Comparison of ENCODE assay signal across 23 cellular contexts in the genomic region with DNA sequence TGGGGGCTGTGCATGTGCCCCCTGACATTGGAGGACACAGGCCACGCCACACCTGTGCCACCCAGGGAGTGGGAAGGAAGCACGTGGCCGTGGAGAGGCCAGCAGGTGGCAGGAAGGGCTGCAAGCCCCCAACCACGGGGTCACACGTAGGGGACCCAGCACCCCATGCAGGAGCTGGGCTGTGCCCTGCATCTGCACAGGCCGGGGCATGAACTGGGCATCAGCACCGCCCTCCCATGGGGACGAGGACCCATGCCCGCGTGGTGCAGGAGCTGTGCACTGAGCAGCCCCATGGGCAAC. TPM values are rescaled to one million over a fixed set of nuclear protein-coding genes. Genes with fewer than 3 reads are reported as not detected.
A peak's percentile ranks its signal among the peaks of the same experiment; 100 is the strongest.
DNase-seq lines count a peak whose midpoint lies in the region; ATAC-seq, FAIRE-seq and TF ChIP-seq lines count a peak whose summit lies in the region.
"Had no signal": no experiment of that assay in that cellular context is flagged by ENCODE, and none has a peak within 500 bp of the region (broad histone marks: within the 10 kb centered on the region; RNA-seq: fewer than 3 reads in every experiment).

No MANE protein-coding gene starts in this region.

- no peak overlapping the region for H3K27ac Mint-ChIP-seq in stimulated activated memory B cell treated with anti-CD40 and anti-IgM and Interleukin-4, amounts not matched to agents 10 μg/mL and 1 μg/mL and 100 μg/mL, for 72 hours
- H3K27ac Mint-ChIP-seq in activated T-helper 2 cell treated with anti-CD3 and anti-CD28 coated beads, Interferon-gamma antibody, Interleukin-2, Interleukin-4, amounts not matched to agents 10 μg/mL and 5 μg/mL and 100 μg/mL, durations not matched to agents 14 hours and 24 hours and 36 hours: no peak overlapping the region
- H3K27ac Mint-ChIP-seq: CD4-positive, alpha-beta T cell; CD8-positive, alpha-beta T cell had no signal

- no peaks in the 10 kb centered on the region for H4K20me1 ChIP-seq in BLaER1
- H4K20me1 ChIP-seq in HepG2 (ENCODE audit: insufficient read depth, low read length): no peaks in the 10 kb centered on the region

- no peaks in the 10 kb centered on the region for H3K9me3 Mint-ChIP-seq in stimulated activated memory B cell treated with anti-CD40 and anti-IgM and Interleukin-4, amounts not matched to agents 10 μg/mL and 1 μg/mL and 100 μg/mL, for 72 hours
- no peaks in the 10 kb centered on the region for H3K9me3 Mint-ChIP-seq in activated T-helper 2 cell treated with anti-CD3 and anti-CD28 coated beads, Interferon-gamma antibody, Interleukin-2, Interleukin-4, amounts not matched to agents 10 μg/mL and 5 μg/mL and 100 μg/mL, durations not matched to agents 14 hours and 24 hours and 36 hours
- H3K9me3 Mint-ChIP-seq: CD4-positive, alpha-beta T cell; CD8-positive, alpha-beta T cell had no signal

- H3K4me1 Mint-ChIP-seq in stimulated activated memory B cell treated with anti-CD40 and anti-IgM and Interleukin-4, amounts not matched to agents 10 μg/mL and 1 μg/mL and 100 μg/mL, for 72 hours: peaks cover 22% of the 10 kb centered on the region
- H3K4me1 Mint-ChIP-seq in activated T-helper 2 cell treated with anti-CD3 and anti-CD28 coated beads, Interferon-gamma antibody, Interleukin-2, Interleukin-4, amounts not matched to agents 10 μg/mL and 5 μg/mL and 100 μg/mL, durations not matched to agents 14 hours and 24 hours and 36 hours (ENCODE audit: low read depth): no peaks in the 10 kb centered on the region

- H3K9ac ChIP-seq in BLaER1 (no peak overlapping the region), HepG2 (ENCODE audit: insufficient read depth, low read depth, low read length) (no peak overlapping the region)
- H3K9ac ChIP-seq: BLaER1 treated with 17β-estradiol and CSF1 and Interleukin-3, amounts not matched to agents 10 nM and 100 nM had no signal

- H3K79me2 ChIP-seq in HepG2 (ENCODE audit: insufficient read depth, low read length): no peaks in the 10 kb centered on the region

- no peaks in the 10 kb centered on the region for H3K9me3 ChIP-seq in BLaER1
- no peaks in the 10 kb centered on the region for H3K9me3 ChIP-seq in HepG2 (ENCODE audit: low read length)
- H3K9me3 ChIP-seq: A549; BE2C; BLaER1 treated with 17β-estradiol and CSF1 and Interleukin-3, amounts not matched to agents 10 nM and 100 nM; Caco-2 had no signal

- ATAC-seq in HepG2: no peak
- ATAC-seq in sciatic nerve: peak; percentile 13
- peak; percentile 28 for ATAC-seq in stimulated activated memory B cell treated with anti-CD40 and anti-IgM and Interleukin-4, amounts not matched to agents 10 μg/mL and 1 μg/mL and 100 μg/mL, for 72 hours
- ATAC-seq: CD8-positive, alpha-beta T cell had no signal

- no peak overlapping the region for H3K4me3 ChIP-seq in BLaER1
- no peak overlapping the region for H3K4me3 ChIP-seq in HepG2 (replicated peaks in 1 of 3; ENCODE audit: insufficient read depth in 1 of 3, low read depth in 2 of 3, low read length in 3 of 3)
- H3K4me3 ChIP-seq: A549; BLaER1 treated with 17β-estradiol and CSF1 and Interleukin-3, amounts not matched to agents 10 nM and 100 nM had no signal

- no peak for DNase-seq in HepG2 (ENCODE audit: low spot score)
- DNase-seq in sciatic nerve (ENCODE audit: low spot score): no peak
- no peak for DNase-seq in NCI-H2196 (lab: John Stamatoyannopoulos, UW; ENCODE audit: unreplicated experiment)
- no peak for DNase-seq in activated T-helper 2 cell treated with anti-CD3 and anti-CD28 coated beads, Interferon-gamma antibody, Interleukin-2, Interleukin-4, amounts not matched to agents 10 μg/mL and 5 μg/mL and 100 μg/mL, durations not matched to agents 14 hours and 24 hours and 36 hours (ENCODE audit: low spot score)
- DNase-seq in AML-193 (lab: John Stamatoyannopoulos, UW): no peak
- DNase-seq in activated CD8-positive, alpha-beta memory T cell treated with anti-CD3 and anti-CD28 coated beads, Interleukin-2, amount 50 U/mL, for 48 hours: no peak
- DNase-seq: BE2C; Caco-2; Calu3; CD4-positive, alpha-beta T cell; CD8-positive, alpha-beta T cell; DMS79 treated with DMSO at 0.1 percent for 48 hours; GF-D8 had no signal

- TF ChIP-seq EP300 in HepG2 (IDR thresholded peaks at IDR 0.05; ENCODE audit: low read depth in 2 of 2, low read length in 2 of 2): no peak
- TF ChIP-seq EP300 in HepG2 (CRISPR knock-in tag; IDR thresholded peaks at IDR 0.05; ENCODE audit: borderline replicate concordance): no peak

- no peak overlapping the region for H3K27ac ChIP-seq in BLaER1
- no peak overlapping the region for H3K27ac ChIP-seq in HepG2 (ENCODE audit: extremely low read length, insufficient read depth, low read length)
- H3K27ac ChIP-seq: 22Rv1; A549; BLaER1 treated with 17β-estradiol and CSF1 and Interleukin-3, amounts not matched to agents 10 nM and 100 nM; C4-2B had no signal

- H3K4me1 ChIP-seq in BLaER1: peaks cover 9% of the 10 kb centered on the region
- H3K4me1 ChIP-seq in HepG2 (ENCODE audit: insufficient read depth, low read length): no peaks in the 10 kb centered on the region
- H3K4me1 ChIP-seq: A549, BE2C, Caco-2 had no signal

- no CpG with 5 or more reads among the region's 10 CpGs for WGBS in HepG2 (ENCODE audit: low lambda C conversion rate)

- FAIRE-seq in HepG2 (lab: Jason Lieb, UNC): no peak
- FAIRE-seq: A549, D721Med, G401.6, GM12891, GM19239 had no signal

- POLR2A ChIA-PET in HepG2 (lab: Yijun Ruan, JAX): no interaction called here

- no peaks in the 10 kb centered on the region for H3K36me3 Mint-ChIP-seq in stimulated activated memory B cell treated with anti-CD40 and anti-IgM and Interleukin-4, amounts not matched to agents 10 μg/mL and 1 μg/mL and 100 μg/mL, for 72 hours
- no peaks in the 10 kb centered on the region for H3K36me3 Mint-ChIP-seq in activated T-helper 2 cell treated with anti-CD3 and anti-CD28 coated beads, Interferon-gamma antibody, Interleukin-2, Interleukin-4, amounts not matched to agents 10 μg/mL and 5 μg/mL and 100 μg/mL, durations not matched to agents 14 hours and 24 hours and 36 hours (ENCODE audit: low read depth)
- H3K36me3 Mint-ChIP-seq: CD8-positive, alpha-beta T cell had no signal

- H3K4me2 ChIP-seq in BLaER1 (peak overlapping the region; percentile 5; the same call in 1 of the 2 replicates), HepG2 (ENCODE audit: low read depth, low read length) (no peak overlapping the region)
- H3K4me2 ChIP-seq: A549 had no signal

- H3K36me3 ChIP-seq in BLaER1 (no peaks in the 10 kb centered on the region), HepG2 (replicated peaks in 1 of 2; ENCODE audit: control insufficient read depth in 1 of 2, insufficient read depth in 2 of 2, low read length in 2 of 2) (no peaks in the 10 kb centered on the region)
- H3K36me3 ChIP-seq: BE2C; BLaER1 treated with 17β-estradiol and CSF1 and Interleukin-3, amounts not matched to agents 10 nM and 100 nM had no signal

- no peak for TF ChIP-seq CTCF in HepG2 (CRISPR knock-in tag; IDR thresholded peaks at IDR 0.05)

- no peak overlapping the region for H2AFZ ChIP-seq in HepG2 (ENCODE audit: low read length)

- no peak overlapping the region for H3K4me3 Mint-ChIP-seq in stimulated activated memory B cell treated with anti-CD40 and anti-IgM and Interleukin-4, amounts not matched to agents 10 μg/mL and 1 μg/mL and 100 μg/mL, for 72 hours
- no peak overlapping the region for H3K4me3 Mint-ChIP-seq in activated T-helper 2 cell treated with anti-CD3 and anti-CD28 coated beads, Interferon-gamma antibody, Interleukin-2, Interleukin-4, amounts not matched to agents 10 μg/mL and 5 μg/mL and 100 μg/mL, durations not matched to agents 14 hours and 24 hours and 36 hours (ENCODE audit: low read depth)
- H3K4me3 Mint-ChIP-seq: CD4-positive, alpha-beta T cell; CD8-positive, alpha-beta T cell had no signal

- CTCF ChIA-PET in HepG2 (lab: Yijun Ruan, JAX; ENCODE audit: low intra/inter-chr PET ratio, low total read pairs): no interaction called here

- in situ Hi-C loops in HepG2 (cut with HindIII; ENCODE audit: extremely low pct_ligation_motif_present, low pct_unique_long_range_greater_than_20kb): no loop called here

- H3K27me3 Mint-ChIP-seq in stimulated activated memory B cell treated with anti-CD40 and anti-IgM and Interleukin-4, amounts not matched to agents 10 μg/mL and 1 μg/mL and 100 μg/mL, for 72 hours: peaks cover 23% of the 10 kb centered on the region
- peaks cover 10% of the 10 kb centered on the region for H3K27me3 Mint-ChIP-seq in activated T-helper 2 cell treated with anti-CD3 and anti-CD28 coated beads, Interferon-gamma antibody, Interleukin-2, Interleukin-4, amounts not matched to agents 10 μg/mL and 5 μg/mL and 100 μg/mL, durations not matched to agents 14 hours and 24 hours and 36 hours (ENCODE audit: low read depth)

- intact Hi-C loops in HepG2 (cut with micrococcal nuclease; ENCODE audit: unreplicated experiment): no loop called here
- intact Hi-C loops in sciatic nerve (cut with DNase I): no loop called here
- intact Hi-C loops in activated T-helper 2 cell treated with anti-CD3 and anti-CD28 coated beads, Interferon-gamma antibody, Interleukin-2, Interleukin-4, amounts not matched to agents 10 μg/mL and 5 μg/mL and 100 μg/mL, durations not matched to agents 14 hours and 24 hours and 36 hours (cut with micrococcal nuclease): no loop called here

- BruUV-seq in HepG2 (replicated peaks; lab: Mats Ljungman, UMichigan): no TSS peak

- no peak for TF ChIP-seq POLR2A in HepG2 (IDR thresholded peaks at IDR 0.05; ENCODE audit: insufficient read depth in 1 of 2, low read depth in 2 of 2, low read length in 2 of 2)

- no peak for TF ChIP-seq RAD21 in HepG2 (CRISPR knock-in tag; IDR thresholded peaks at IDR 0.05)

- H3K27me3 ChIP-seq in BLaER1 (peaks cover 16% of the 10 kb centered on the region), HepG2 (ENCODE audit: control insufficient read depth in 1 of 2, insufficient read depth in 2 of 2, low read length in 2 of 2) (peaks cover 19 to 74% of the 10 kb centered on the region in 2 experiments)

RNA-seq across cellular contexts. Expression of a gene that starts 13.8 kb away (rescaled TPM):
- 65.4 and 124 TPM in 2 replicates for total RNA-seq in HepG2 (2016; rRNA removed; fragmentation: Illumina TruSeq; extraction: Trizol)
- total RNA-seq in HepG2 (2016; cell fraction: cytosol; rRNA removed; fragmentation: Illumina TruSeq; extraction: Trizol; ENCODE audit: low read depth): 165 and 166 TPM in 2 replicates
- 72.1 and 131 TPM in 2 replicates for total RNA-seq in HepG2 (2016; cell fraction: insoluble cytoplasmic fraction; rRNA removed; fragmentation: Illumina TruSeq; extraction: Trizol)
- 271 and 285 TPM in 2 replicates for total RNA-seq in HepG2 (2016; cell fraction: membrane; rRNA removed; fragmentation: Illumina TruSeq; extraction: Trizol)
- 76.4 and 77.0 TPM in 2 replicates for total RNA-seq in HepG2 (2016; cell fraction: nucleus; rRNA removed; fragmentation: Illumina TruSeq; extraction: Trizol)
- 80.3 and 99.3 TPM in 2 replicates for polyA plus RNA-seq in HepG2 (2011; rRNA removed)
- polyA plus RNA-seq in HepG2 (2011; cell fraction: cytosol; rRNA removed): 102 and 119 TPM in 2 replicates
- polyA plus RNA-seq in HepG2 (2011; cell fraction: nucleus; rRNA removed): 99.8 and 103 TPM in 2 replicates
- polyA plus RNA-seq in HepG2 (2012): 43.6 and 60.3 TPM in 2 replicates
- polyA plus RNA-seq in HepG2 (2016; cell fraction: cytosol; fragmentation: Illumina TruSeq; extraction: Trizol; ENCODE audit: low read depth): 124 and 168 TPM in 2 replicates
- polyA plus RNA-seq in HepG2 (2016; cell fraction: insoluble cytoplasmic fraction; fragmentation: Illumina TruSeq; extraction: Trizol; ENCODE audit: low read depth): 83.6 and 94.2 TPM in 2 replicates
- polyA plus RNA-seq in HepG2 (2016; cell fraction: membrane; fragmentation: Illumina TruSeq; extraction: Trizol; ENCODE audit: low read depth): 184 and 217 TPM in 2 replicates
- polyA plus RNA-seq in HepG2 (2016; cell fraction: nucleus; fragmentation: Illumina TruSeq; extraction: Trizol; ENCODE audit: insufficient read depth, low read depth): 147 and 155 TPM in 2 replicates
- 281 and 712 TPM in 2 replicates for polyA minus RNA-seq in HepG2 (2011; rRNA and poly(A)+ RNA removed; ENCODE audit: low replicate concordance)
- polyA minus RNA-seq in HepG2 (2011; cell fraction: cytosol; rRNA and poly(A)+ RNA removed): 45.2 and 56.5 TPM in 2 replicates
- polyA minus RNA-seq in HepG2 (2011; cell fraction: nucleus; rRNA and poly(A)+ RNA removed): 37.0 and 46.2 TPM in 2 replicates
- 56.3 TPM for total RNA-seq in sciatic nerve
- 102 and 107 TPM in 2 replicates for total RNA-seq in activated T-helper 2 cell treated with anti-CD3 and anti-CD28 coated beads, Interferon-gamma antibody, Interleukin-2, Interleukin-4, amounts not matched to agents 10 μg/mL and 5 μg/mL and 100 μg/mL, durations not matched to agents 14 hours and 24 hours and 36 hours
